ENCODE assay signal across 32 cellular contexts in the genomic region with DNA sequence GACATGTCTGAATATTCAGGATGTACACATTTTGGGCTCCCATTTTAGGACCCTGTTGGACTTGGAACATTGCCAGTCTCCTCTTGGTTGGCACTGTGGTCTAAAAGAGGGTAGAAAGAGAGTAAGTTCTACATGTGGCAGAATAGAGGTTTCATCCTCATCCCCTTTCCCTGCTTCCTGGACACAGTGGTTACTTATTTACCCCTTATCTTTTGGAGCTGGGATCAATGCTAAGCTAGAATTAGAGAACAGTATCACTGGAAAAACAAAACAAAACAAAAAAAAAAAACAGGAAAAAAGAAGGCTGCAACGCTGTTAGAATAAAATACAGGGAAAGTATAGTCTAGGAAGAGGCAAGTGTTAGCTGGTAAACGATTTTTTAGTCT.
"Had no signal": no experiment of that assay in that cellular context is flagged by ENCODE, and none has a peak within 500 bp of the region (broad histone marks: within the 10 kb centered on the region; RNA-seq: fewer than 3 reads in every experiment).

No MANE protein-coding gene starts in this region.

- H3K27me3 ChIP-seq: adrenal gland, cardiac muscle cell had no signal

- H3K36me3 ChIP-seq: adrenal gland, cardiac muscle cell had no signal

- FAIRE-seq: bronchial epithelial cell, TTC549 had no signal

- DNase-seq: activated B cell treated with CpG ODN at 0.5 μM for 24 hours; activated CD4-positive, alpha-beta memory T cell treated with anti-CD3 and anti-CD28 coated beads for 36 hours; activated CD4-positive, alpha-beta T cell treated with anti-CD3 and anti-CD28 coated beads for 4 hours; activated CD4-positive, alpha-beta T cell treated with anti-CD3 and anti-CD28 coated beads, Interleukin-2, amount 10 ng/mL, durations not matched to agents 24 days and 14 days; activated CD4-positive, alpha-beta T cell treated with anti-CD3 and anti-CD28 coated beads, Interleukin-2, amount 50 U/mL, for 1 hour; activated CD4-positive, alpha-beta T cell treated with anti-CD3 and anti-CD28 coated beads, Interleukin-2, amount 50 U/mL, for 4 hours; activated CD4-positive, CD25-positive, alpha-beta regulatory T cell treated with anti-CD3 and anti-CD28 coated beads, Interleukin-2, amount 50 U/mL, for 72 hours; activated CD8-positive, alpha-beta memory T cell treated with anti-CD3 and anti-CD28 coated beads, Interleukin-2, amount 50 U/mL, for 4 hours; activated CD8-positive, alpha-beta T cell treated with anti-CD3 and anti-CD28 coated beads for 36 hours; activated effector memory CD4-positive, alpha-beta T cell treated with anti-CD3 and anti-CD28 coated beads, Interleukin-2, amount 50 U/mL, for 16 hours; activated gamma-delta T cell treated with Interleukin-2 at 50 U/mL for 16 hours; activated naive CD4-positive, alpha-beta T cell; activated naive CD4-positive, alpha-beta T cell treated with anti-CD3 and anti-CD28 coated beads for 36 hours; activated naive CD4-positive, alpha-beta T cell treated with anti-CD3 and anti-CD28 coated beads, Interleukin-2, amount 50 U/mL, for 16 hours; activated naive CD8-positive, alpha-beta T cell treated with anti-CD3 and anti-CD28 coated beads for 36 hours; activated T-cell treated with anti-CD3 and anti-CD28 coated beads for 4 hours; activated T-cell treated with anti-CD3 and anti-CD28 coated beads, Interleukin-2, amount 50 U/mL, for 1 hour; activated T-cell treated with anti-CD3 and anti-CD28 coated beads, Interleukin-2, amount 50 U/mL, for 4 hours; activated T-cell treated with anti-CD3 and anti-CD28 coated beads, Interleukin-2, amount 50 U/mL, for 72 hours; amniotic stem cell; aorta; caudate nucleus; cerebellar nuclear complex; T-helper 2 cell; T-helper 9 cell had no signal

- ATAC-seq: activated CD8-positive, alpha-beta T cell treated with anti-CD3 and anti-CD28 coated beads for 36 hours; activated naive CD4-positive, alpha-beta T cell treated with anti-CD3 and anti-CD28 coated beads, Interleukin-2, amount 50 U/mL, for 72 hours; activated T-cell treated with anti-CD3 and anti-CD28 coated beads, Interleukin-2, amount 50 U/mL, for 4 hours; activated T-cell treated with anti-CD3 and anti-CD28 coated beads, Interleukin-2, amount 50 U/mL, for 72 hours; activated T-helper 17 cell treated with anti-CD3 and anti-CD28 coated beads, Interleukin-2, amount 50 U/mL, for 72 hours had no signal

- H3K9me3 ChIP-seq: adrenal gland had no signal

- H3K4me1 ChIP-seq: adrenal gland had no signal

- H3K27ac ChIP-seq: adrenal gland, cardiac muscle cell, VCaP had no signal

- H3K4me3 ChIP-seq: adrenal gland, cardiac muscle cell had no signal
